ENCODE assay signal across 8 cellular contexts in the genomic region with DNA sequence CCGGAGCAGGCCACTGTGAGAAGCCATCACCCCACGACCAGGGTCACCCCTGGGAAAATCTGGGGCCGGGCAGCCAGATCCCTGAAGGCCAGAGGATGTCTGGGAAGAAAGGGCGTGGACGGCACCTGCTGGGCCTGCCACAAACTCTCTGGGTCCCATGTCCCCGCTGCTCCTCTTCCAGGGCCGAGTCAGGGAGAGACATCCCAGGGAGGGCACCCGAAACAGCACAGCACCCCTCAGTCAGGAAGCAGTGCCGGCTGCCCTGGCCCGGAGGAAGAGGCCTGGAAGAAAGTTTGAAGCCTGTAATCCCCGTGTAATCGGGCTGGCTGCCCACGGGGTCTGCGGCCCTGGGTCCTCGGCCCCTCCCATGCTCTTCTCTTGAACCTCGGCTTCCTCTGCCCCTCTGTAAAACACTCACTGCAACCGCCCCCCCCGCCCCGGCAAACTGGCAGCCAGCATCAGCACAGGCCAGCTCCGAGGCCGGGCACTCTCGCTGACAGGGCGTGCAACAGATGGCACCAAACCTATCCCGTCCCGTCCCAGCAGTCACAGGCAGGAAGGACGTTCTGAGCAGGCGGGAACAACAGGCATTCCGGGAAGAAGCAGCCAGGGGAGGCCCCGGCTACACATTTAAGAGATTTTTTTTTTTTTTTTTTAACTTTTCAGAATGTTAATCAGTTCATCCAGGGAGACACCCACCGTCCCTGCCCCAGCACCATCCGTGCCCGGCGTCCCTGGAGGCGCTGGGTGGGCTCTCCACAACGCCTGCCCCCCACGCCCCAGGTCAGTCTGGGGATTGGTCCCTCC. TPM values are rescaled to one million over a fixed set of nuclear protein-coding genes. Genes with fewer than 3 reads are reported as not detected.
DNase-seq lines count a peak whose midpoint lies in the region; ATAC-seq, FAIRE-seq and TF ChIP-seq lines count a peak whose summit lies in the region.

No MANE protein-coding gene starts in this region.

- peak overlapping the region; percentile 91 to 94 for H3K27ac ChIP-seq in kidney (ENCODE audit: low read depth in 2 of 2, low read length in 2 of 2)

- H3K4me1 Mint-ChIP-seq in central memory CD8-positive, alpha-beta T cell: peaks cover 33% of the 10 kb centered on the region
- H3K4me1 Mint-ChIP-seq in stimulated activated naive CD8-positive, alpha-beta T cell treated with anti-CD3 and anti-CD28 coated beads, Interleukin-15, amount 100 ng/mL, for 72 hours: peaks cover 64% of the 10 kb centered on the region

- H3K4me3 ChIP-seq in kidney (ENCODE audit: low read length in 2 of 2): peak overlapping the region; percentile 54 to 82

- DNase-seq in DMS 273 treated with DMSO at 0.1 percent for 48 hours (lab: John Stamatoyannopoulos, UW) (peak; percentile 77), NCI-H526 treated with DMSO at 0.1 percent for 48 hours (lab: John Stamatoyannopoulos, UW) (peak; percentile 6), kidney (peak; percentile 92), SKM-1 treated with dmso at 0.1 percent for 144 hours (lab: John Stamatoyannopoulos, UW; ENCODE audit: unreplicated experiment) (no peak)
- no peak for DNase-seq in central memory CD8-positive, alpha-beta T cell (ENCODE audit: low spot score in 2 of 2)
- no peak for DNase-seq in stimulated activated naive CD8-positive, alpha-beta T cell treated with anti-CD3 and anti-CD28 coated beads, Interleukin-15, amount 100 ng/mL, for 72 hours
- DNase-seq in stimulated activated naive CD4-positive, alpha-beta T cell treated with Interleukin-2 at 50 U/mL for 16 hours (lab: John Stamatoyannopoulos, UW): no peak

- no peak for FAIRE-seq in kidney (lab: Jason Lieb, UNC)

- no peak for ATAC-seq in central memory CD8-positive, alpha-beta T cell (replicated peaks; ENCODE audit: extremely low read depth, poor library complexity, severe bottlenecking)
- ATAC-seq in stimulated activated naive CD8-positive, alpha-beta T cell treated with anti-CD3 and anti-CD28 coated beads, Interleukin-15, amount 100 ng/mL, for 72 hours: no peak
- ATAC-seq in HG02970 (IDR thresholded peaks at IDR 0.05; ENCODE audit: low FRiP score, unreplicated experiment): no peak

- no peak for TF ChIP-seq CTCF in kidney (IDR thresholded peaks at IDR 0.05; ENCODE audit: borderline replicate concordance, extremely low read depth, insufficient read depth)

- H3K27me3 Mint-ChIP-seq in central memory CD8-positive, alpha-beta T cell: no peaks in the 10 kb centered on the region
- H3K27me3 Mint-ChIP-seq in stimulated activated naive CD8-positive, alpha-beta T cell treated with anti-CD3 and anti-CD28 coated beads, Interleukin-15, amount 100 ng/mL, for 72 hours: no peaks in the 10 kb centered on the region

- intact Hi-C loops in kidney (cut with DNase I): no loop called here

- H3K36me3 Mint-ChIP-seq in central memory CD8-positive, alpha-beta T cell (ENCODE audit: insufficient read depth): peaks cover 24% of the 10 kb centered on the region

- H3K9ac ChIP-seq in kidney (ENCODE audit: low read length in 2 of 2): peak overlapping the region; percentile 84 to 94

- no peaks in the 10 kb centered on the region for H3K9me3 Mint-ChIP-seq in central memory CD8-positive, alpha-beta T cell
- H3K9me3 Mint-ChIP-seq in stimulated activated naive CD8-positive, alpha-beta T cell treated with anti-CD3 and anti-CD28 coated beads, Interleukin-15, amount 100 ng/mL, for 72 hours: no peaks in the 10 kb centered on the region

- H3K9me3 ChIP-seq in kidney (ENCODE audit: control insufficient read depth in 1 of 2, low read length in 2 of 2): no peaks in the 10 kb centered on the region

- H3K36me3 ChIP-seq in kidney (ENCODE audit: control insufficient read depth in 1 of 2, insufficient read depth in 2 of 2, low read length in 2 of 2): peaks cover 0 to 3% of the 10 kb centered on the region in 2 donors

- H3K27ac Mint-ChIP-seq in central memory CD8-positive, alpha-beta T cell (ENCODE audit: low read depth): peak overlapping the region; percentile 95
- peak overlapping the region; percentile 57 to 97 for H3K27ac Mint-ChIP-seq in stimulated activated naive CD8-positive, alpha-beta T cell treated with anti-CD3 and anti-CD28 coated beads, Interleukin-15, amount 100 ng/mL, for 72 hours

- H3K4me3 Mint-ChIP-seq in central memory CD8-positive, alpha-beta T cell: peak overlapping the region; percentile 85
- H3K4me3 Mint-ChIP-seq in stimulated activated naive CD8-positive, alpha-beta T cell treated with anti-CD3 and anti-CD28 coated beads, Interleukin-15, amount 100 ng/mL, for 72 hours: peak overlapping the region; percentile 86 to 92

- H3K4me1 ChIP-seq in kidney (ENCODE audit: control insufficient read depth in 1 of 2, insufficient read depth in 1 of 2, low read depth in 1 of 2, low read length in 2 of 2): peaks cover 22 to 34% of the 10 kb centered on the region in 2 donors

RNA-seq across cellular contexts. Expression of gene SBNO2, which starts 1.5 kb away (rescaled TPM):
- total RNA-seq in kidney: 156 TPM
- 12.2 TPM for polyA plus RNA-seq in kidney (ENCODE audit: insufficient read depth, low read depth, low replicate concordance)

RNA-seq across cellular contexts. Expression of gene STK11, which starts 33.0 kb away (rescaled TPM):
- total RNA-seq in kidney: 57.7 TPM
- polyA plus RNA-seq in kidney (ENCODE audit: insufficient read depth, low read depth, low replicate concordance): 40.7 TPM

Comparison
In these comparisons a context has a peak if more than half of its experiments do, and no peak if none do; other contexts are left out.
1. DNase-seq: peak in DMS 273 treated with DMSO at 0.1 percent for 48 hours (single experiment), NCI-H526 treated with DMSO at 0.1 percent for 48 hours (single experiment) and kidney (single experiment); none in central memory CD8-positive, alpha-beta T cell (0 of 2), stimulated activated naive CD8-positive, alpha-beta T cell treated with anti-CD3 and anti-CD28 coated beads, Interleukin-15, amount 100 ng/mL, for 72 hours (0 of 2), stimulated activated naive CD4-positive, alpha-beta T cell treated with Interleukin-2 at 50 U/mL for 16 hours (single experiment) and SKM-1 treated with dmso at 0.1 percent for 144 hours (single experiment).